In the genomic region with DNA sequence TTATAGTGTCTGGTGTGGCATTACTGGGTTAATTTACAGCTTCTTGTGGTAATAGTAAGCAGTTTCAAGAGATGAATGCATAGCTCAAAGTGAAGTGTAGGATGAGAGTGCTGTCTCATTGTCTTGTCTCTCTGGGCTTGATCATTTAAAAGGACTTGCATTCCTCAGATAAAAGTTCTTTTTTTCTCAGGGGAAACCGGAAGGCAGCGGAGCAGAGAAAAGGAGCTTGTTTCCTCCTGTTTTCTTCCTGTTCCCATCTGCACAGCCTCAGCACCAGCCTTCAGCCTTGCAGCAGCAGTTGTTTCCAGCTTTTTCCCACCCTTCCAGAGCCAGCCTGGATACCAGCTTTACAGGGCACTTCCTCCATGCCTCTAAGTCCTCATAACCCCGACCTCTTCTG, we compare ENCODE assay signal across 33 cellular contexts.
DNase-seq lines count a peak whose midpoint lies in the region; ATAC-seq, FAIRE-seq and TF ChIP-seq lines count a peak whose summit lies in the region.
"Had no signal": no experiment of that assay in that cellular context is flagged by ENCODE, and none has a peak within 500 bp of the region (broad histone marks: within the 10 kb centered on the region; RNA-seq: fewer than 3 reads in every experiment).

No MANE protein-coding gene starts in this region.

- TF ChIP-seq EP300 in H1 (IDR thresholded peaks at IDR 0.05; ENCODE audit: borderline replicate concordance in 1 of 2, low read depth in 2 of 2, low read length in 2 of 2) = no peak

- H3K9me3 ChIP-seq in H1 (ENCODE audit: insufficient read depth in 2 of 2, low read depth in 1 of 2, low read length in 1 of 2) = peaks cover 7 to 11% of the 10 kb centered on the region in 2 experiments
- peaks cover 0 to 14% (median 5%) of the 10 kb centered on the region in 8 donors for H3K9me3 ChIP-seq in spleen
- H3K9me3 ChIP-seq: SK-N-SH, thoracic aorta, uterus had no signal

- H3K27me3 ChIP-seq in H1 (replicated peaks in 1 of 4; ENCODE audit: control insufficient read depth in 3 of 4, extremely low read depth in 1 of 4, insufficient read depth in 3 of 4, low read length in 3 of 4) = peaks cover 0 to 3% (median 1%) of the 10 kb centered on the region in 4 experiments; a peak in 2 of 7 replicates
- H3K27me3 ChIP-seq in spleen (replicated peaks in 1 of 7) = peaks cover 0 to 56% (median 18%) of the 10 kb centered on the region in 7 donors
- H3K27me3 ChIP-seq: hepatocyte, uterus had no signal

- H3K18ac ChIP-seq in H1 (ENCODE audit: extremely low read depth, low read length) = no peak overlapping the region

- no peak overlapping the region for H2BK20ac ChIP-seq in H1 (ENCODE audit: low read length)

- no peak overlapping the region for H2AK5ac ChIP-seq in H1 (ENCODE audit: low read depth, low read length)

- no peak overlapping the region for H3K4me2 ChIP-seq in H1 (ENCODE audit: insufficient read depth in 1 of 2, low read depth in 2 of 2, low read length in 2 of 2)
- H3K4me2 ChIP-seq: hepatocyte, SK-N-SH had no signal

- no peak for FAIRE-seq in H1 (lab: Jason Lieb, UNC)
- FAIRE-seq: D721Med, frontal cortex, HTR-8/SVneo had no signal

- H2BK15ac ChIP-seq in H1 (ENCODE audit: low read length) = no peak overlapping the region

- POLR2A ChIA-PET in H1 (lab: Charles Lee; ENCODE audit: partially characterized antibody) = interaction anchor here (0.7 kb wide), 1 partner anchor 535 kb away, joined by 3 read pairs; no protein-coding TSS in a partner anchor

- no peak overlapping the region for H2BK12ac ChIP-seq in H1 (ENCODE audit: low read depth, low read length)

- no peaks in the 10 kb centered on the region for H3K36me3 ChIP-seq in H1 (ENCODE audit: control insufficient read depth in 2 of 4, insufficient read depth in 4 of 4, low read length in 3 of 4)
- H3K36me3 ChIP-seq in spleen = no peaks in the 10 kb centered on the region
- H3K36me3 ChIP-seq: thoracic aorta, uterus had no signal

- peak overlapping the region; percentile 62; the same call in 1 of the 2 replicates for H4K8ac ChIP-seq in H1 (ENCODE audit: extremely low read depth, insufficient read depth, low read length)

- H3K4ac ChIP-seq in H1 (replicated peaks; ENCODE audit: insufficient read length, low read depth, low read length) = no peak overlapping the region

- 81% methylated on average over 3 of the region's 3 CpGs; no CpG with 5 or more reads in 1 of the 2 experiments for WGBS in H1 (ENCODE audit: extremely low coverage in 1 of 2, insufficient coverage in 1 of 2, insufficient read length in 1 of 2, insufficient replicate concordance in 2 of 2, low coverage in 1 of 2, low lambda C conversion rate in 2 of 2, missing lambda C conversion rate in 1 of 2), 2 experiments
- WGBS in spleen, 5 donors = 38 to 59% (median 54%) methylated on average over 3 of the region's 3 CpGs

- no peak overlapping the region for H3K23ac ChIP-seq in H1 (ENCODE audit: insufficient read length)

- no peak overlapping the region for H3K14ac ChIP-seq in H1 (ENCODE audit: insufficient read length)

- H3K4me1 ChIP-seq in H1 (replicated peaks in 1 of 4; ENCODE audit: control insufficient read depth in 3 of 4, insufficient read depth in 4 of 4, low read length in 3 of 4) (peaks cover 0 to 9% (median 4%) of the 10 kb centered on the region in 4 experiments; a peak in 4 of 7 replicates), spleen (peaks cover 3 to 10% (median 7%) of the 10 kb centered on the region in 6 donors)
- H3K4me1 ChIP-seq: uterus had no signal

- no peak overlapping the region for H4K91ac ChIP-seq in H1 (replicated peaks; ENCODE audit: insufficient read length, low read length)

- no peak overlapping the region for H2BK120ac ChIP-seq in H1 (replicated peaks; ENCODE audit: low read depth, low read length)

- TF ChIP-seq CTCF in H1 (IDR thresholded peaks at IDR 0.05; ENCODE audit: control extremely low read depth in 1 of 3, insufficient read depth in 1 of 3, low read depth in 1 of 3, low read length in 3 of 3) = no peak
- no peak for TF ChIP-seq CTCF in nephron (IDR thresholded peaks at IDR 0.05; ENCODE audit: unreplicated experiment in 3 of 3)
- no peak for TF ChIP-seq CTCF in spleen (IDR thresholded peaks at IDR 0.05 in 8 of 11, conservative IDR thresholded peaks at IDR 0.05 in 3 of 11)

- peaks cover 40% of the 10 kb centered on the region for H3K4me1 Mint-ChIP-seq in nephron

- TF ChIP-seq POLR2A in H1 (IDR thresholded peaks at IDR 0.05; ENCODE audit: control extremely low read depth in 1 of 2, low read depth in 2 of 2, low read length in 2 of 2) (no peak), spleen (IDR thresholded peaks at IDR 0.05) (no peak)

- intact Hi-C loops in spleen (cut with DNase I; ENCODE audit: low total_unique reads) = no loop called here

- H2AFZ ChIP-seq in H1 (ENCODE audit: low read length) = peak overlapping the region; percentile 58; the same call in 1 of the 2 replicates
- H2AFZ ChIP-seq: hepatocyte had no signal

- H3K4me3 ChIP-seq in H1 (ENCODE audit: extremely low read depth in 1 of 4, insufficient read depth in 2 of 4, low read depth in 3 of 4, low read length in 4 of 4) (no peak overlapping the region), spleen (no peak overlapping the region)
- H3K4me3 ChIP-seq: hepatocyte, thoracic aorta, uterus had no signal

- DNase-seq in NCI-H2171 treated with DMSO at 0.1 percent for 48 hours (lab: John Stamatoyannopoulos, UW) = peak; percentile 13
- DNase-seq in NCI-H2171 (lab: John Stamatoyannopoulos, UW) = no peak
- DNase-seq in H1 (ENCODE audit: low read depth in 1 of 2, low spot score in 2 of 2) = no peak
- DNase-seq in spleen = peak; percentile 11
- DNase-seq in HCEC 1CT = no peak
- no peak for DNase-seq in NCI-H748 treated with DMSO at 0.1 percent for 48 hours (lab: John Stamatoyannopoulos, UW)
- DNase-seq: 8988T; activated CD8-positive, alpha-beta T cell treated with anti-CD3 and anti-CD28 coated beads, Interleukin-2, amount 10 ng/mL, durations not matched to agents 7 days and 5 days; activated effector memory CD4-positive, alpha-beta T cell treated with Interleukin-2 at 50 U/mL for 16 hours; anterior cingulate cortex; CD4-positive, alpha-beta T cell; cortex of kidney; effector memory CD8-positive, alpha-beta T cell; KG1; naive thymus-derived CD8-positive, alpha-beta T cell; NCI-H2081; NCI-H446; OCI-M1; SK-N-SH; T-helper 2 cell; uterus had no signal

- H3K9me3 Mint-ChIP-seq in nephron = peaks cover 16% of the 10 kb centered on the region

- no peak overlapping the region for H2BK5ac ChIP-seq in H1 (ENCODE audit: low read depth, low read length)

- no peaks in the 10 kb centered on the region for H3K79me2 ChIP-seq in H1 (ENCODE audit: control insufficient read depth in 1 of 2, insufficient read depth in 2 of 2, low read length in 2 of 2)
- H3K79me2 ChIP-seq: hepatocyte had no signal

- H3K56ac ChIP-seq in H1 (replicated peaks; ENCODE audit: insufficient read length, low read depth, low read length) = no peak overlapping the region

- peaks cover 14% of the 10 kb centered on the region for H3K27me3 Mint-ChIP-seq in nephron (ENCODE audit: low read depth)

- CTCF ChIA-PET in H1 (lab: Charles Lee; ENCODE audit: partially characterized antibody) = interaction anchor here (0.5 to 2.4 kb wide), 7 partner anchors 9 to 459 kb away, joined by 3 to 9 read pairs (median 4); no protein-coding TSS in a partner anchor

- H3K27ac ChIP-seq in H1 (ENCODE audit: low read depth, low read length) (no peak overlapping the region), spleen (no peak overlapping the region)
- H3K27ac ChIP-seq: hepatocyte, thoracic aorta, uterus had no signal

- no peaks in the 10 kb centered on the region for H3K23me2 ChIP-seq in H1 (ENCODE audit: low read depth, low read length)

- no peak overlapping the region for H3K9ac ChIP-seq in H1 (replicated peaks in 1 of 4; ENCODE audit: extremely low read depth in 1 of 4, low read depth in 3 of 4, low read length in 3 of 4)
- H3K9ac ChIP-seq: SK-N-SH had no signal

- TF ChIP-seq RAD21 in H1 (IDR thresholded peaks at IDR 0.05 in 1 of 2, conservative IDR thresholded peaks at IDR 0.05 in 1 of 2; ENCODE audit: low read depth in 2 of 2, low read length in 2 of 2) = no peak

- no peaks in the 10 kb centered on the region for H3K79me1 ChIP-seq in H1 (ENCODE audit: low read depth, low read length)

- H3K36me3 Mint-ChIP-seq in nephron (ENCODE audit: low read depth) = no peaks in the 10 kb centered on the region

- ATAC-seq in GM21360 (IDR thresholded peaks at IDR 0.05; ENCODE audit: unreplicated experiment) = no peak
- ATAC-seq: activated CD8-positive, alpha-beta T cell treated with anti-CD3 and anti-CD28 coated beads, Interleukin-2, amount 10 ng/mL, durations not matched to agents 7 days and 5 days; effector memory CD8-positive, alpha-beta T cell; esophagus mucosa; HCT116; left lobe of liver; naive thymus-derived CD8-positive, alpha-beta T cell had no signal

- H4K5ac ChIP-seq in H1 (ENCODE audit: insufficient read length, low read depth, low read length) = no peak overlapping the region

- H3K27ac Mint-ChIP-seq in nephron = peak overlapping the region; percentile 22 to 69 (median 44)
- H3K27ac Mint-ChIP-seq: activated CD8-positive, alpha-beta T cell treated with anti-CD3 and anti-CD28 coated beads, Interleukin-2, amount 10 ng/mL, durations not matched to agents 7 days and 5 days; activated naive CD8-positive, alpha-beta T cell; CD4-positive, alpha-beta T cell; effector memory CD8-positive, alpha-beta T cell; stimulated activated naive CD8-positive, alpha-beta T cell treated with anti-CD3 and anti-CD28 coated beads, Interleukin-15, Interleukin-2, amounts not matched to agents 100 ng/mL and 50 ng/mL, for 24 hours had no signal

- no peak overlapping the region for H3K4me3 Mint-ChIP-seq in nephron
- H3K4me3 Mint-ChIP-seq: activated CD8-positive, alpha-beta T cell treated with anti-CD3 and anti-CD28 coated beads, Interleukin-2, amount 10 ng/mL, durations not matched to agents 7 days and 5 days; activated naive CD8-positive, alpha-beta T cell; CD4-positive, alpha-beta T cell; effector memory CD8-positive, alpha-beta T cell; naive thymus-derived CD8-positive, alpha-beta T cell; stimulated activated naive CD8-positive, alpha-beta T cell treated with anti-CD3 and anti-CD28 coated beads, Interleukin-15, Interleukin-2, amounts not matched to agents 100 ng/mL and 50 ng/mL, for 24 hours had no signal

- no peaks in the 10 kb centered on the region for H4K20me1 ChIP-seq in H1 (replicated peaks in 1 of 2; ENCODE audit: control insufficient read depth in 1 of 2, insufficient read depth in 2 of 2, low read length in 2 of 2)

TF ChIP-seq in H1, 55 proteins besides CTCF, POLR2A, EP300 and RAD21:
- TF ChIP-seq NANOG (IDR thresholded peaks at IDR 0.05; ENCODE audit: insufficient read depth, low read depth, low read length, poor library complexity, severe bottlenecking) (no peak), EZH2 (IDR thresholded peaks at IDR 0.05; ENCODE audit: low read depth, low read length, severe bottlenecking) (no peak), SIX5 (IDR thresholded peaks at IDR 0.05; ENCODE audit: low read depth, low read length) (no peak), CHD2 (IDR thresholded peaks at IDR 0.05; ENCODE audit: low read length) (no peak), SUZ12 (IDR thresholded peaks at IDR 0.05; ENCODE audit: low read length) (no peak), ZNF274 (IDR thresholded peaks at IDR 0.05; ENCODE audit: borderline replicate concordance, extremely low read depth, low read length) (no peak)

Comparison
In these comparisons a context has a peak if more than half of its experiments do, and no peak if none do; other contexts are left out.
1. DNase-seq: peak in NCI-H2171 treated with DMSO at 0.1 percent for 48 hours (single experiment) and spleen (single experiment); none in NCI-H2171 (single experiment), H1 (0 of 2), HCEC 1CT (single experiment) and NCI-H748 treated with DMSO at 0.1 percent for 48 hours (single experiment).